In genomic region chr21:17441370-17441769, GRCh38 we compare ENCODE assay signal across 13 cellular contexts.
DNase-seq lines count a peak whose midpoint lies in the region; TF ChIP-seq lines count a peak whose summit lies in the region.
"Had no signal": no experiment of that assay in that cellular context is flagged by ENCODE, and none has a peak within 500 bp of the region (broad histone marks: within the 10 kb centered on the region; RNA-seq: fewer than 3 reads in every experiment).

No MANE protein-coding gene starts in this region.

- no peaks in the 10 kb centered on the region for H3K36me3 ChIP-seq in PC-9 (ENCODE audit: low read depth)
- no peaks in the 10 kb centered on the region for H3K36me3 ChIP-seq in smooth muscle cell (ENCODE audit: low read depth)

- DNase-seq in PC-9 (peak; percentile 23 to 90), fibroblast of pulmonary artery (ENCODE audit: low read depth) (peak; percentile 76), smooth muscle cell (lab: John Stamatoyannopoulos, UW; ENCODE audit: unreplicated experiment) (no peak), T-helper 2 cell (no peak), GM03348 (ENCODE audit: low spot score) (no peak), NOMO-1 treated with dmso at 0.1 percent for 144 hours (lab: John Stamatoyannopoulos, UW; ENCODE audit: unreplicated experiment) (no peak), CD1c-positive myeloid dendritic cell (ENCODE audit: extremely low spot score) (no peak)
- DNase-seq: activated CD4-positive, CD25-positive, alpha-beta regulatory T cell; activated naive CD4-positive, alpha-beta T cell treated with anti-CD3 and anti-CD28 coated beads, Interleukin-2, amount 10 ng/mL, durations not matched to agents 7 days and 5 days; endodermal cell; NCI-H1417 treated with DMSO at 0.1 percent for 48 hours; psoas muscle had no signal

- whole genome bisulfite sequencing in smooth muscle cell (ENCODE audit: low lambda C conversion rate): 78% methylated on average over 1 of the region's 1 CpG

- TF ChIP-seq EP300 in Ishikawa (IDR thresholded peaks at IDR 0.05; ENCODE audit: borderline replicate concordance): 0 out of 2 replicates have a peak, but pooled peaks have one; percentile 26

- peak overlapping the region; percentile 84 for H3K27ac ChIP-seq in PC-9
- peak overlapping the region; percentile 3 for H3K27ac ChIP-seq in smooth muscle cell (ENCODE audit: low read depth)
- H3K27ac ChIP-seq: psoas muscle had no signal

- peak overlapping the region; percentile 21; the same call in 1 of the 2 replicates for H3K4me3 ChIP-seq in PC-9
- no peak overlapping the region for H3K4me3 ChIP-seq in fibroblast of pulmonary artery (replicated peaks; ENCODE audit: low read depth, low read length)
- H3K4me3 ChIP-seq in smooth muscle cell: no peak overlapping the region
- H3K4me3 ChIP-seq: psoas muscle had no signal

- no peak for TF ChIP-seq CTCF in PC-9 (conservative IDR thresholded peaks at IDR 0.05)
- TF ChIP-seq CTCF in fibroblast of pulmonary artery (IDR thresholded peaks at IDR 0.05; ENCODE audit: low read length, missing control alignments): no peak
- no peak for TF ChIP-seq CTCF in smooth muscle cell (IDR thresholded peaks at IDR 0.05; ENCODE audit: borderline replicate concordance, insufficient read depth, poor library complexity, severe bottlenecking)

- BruUV-seq in PC-9 (replicated peaks; lab: Mats Ljungman, UMichigan): no TSS peak

- no peak overlapping the region for H3K9ac ChIP-seq in smooth muscle cell (ENCODE audit: low read depth)

- peaks cover 33% of the 10 kb centered on the region for H3K4me1 ChIP-seq in PC-9 (replicated peaks; ENCODE audit: insufficient read depth)
- peaks cover 53% of the 10 kb centered on the region for H3K4me1 ChIP-seq in smooth muscle cell (ENCODE audit: low read depth)
- H3K4me1 ChIP-seq: psoas muscle had no signal

- no peak for TF ChIP-seq RAD21 in Ishikawa (IDR thresholded peaks at IDR 0.05; ENCODE audit: low read depth)

- H3F3A ChIP-seq in PC-9 (ENCODE audit: insufficient read depth, low read depth) (peaks cover 25% of the 10 kb centered on the region), smooth muscle cell (ENCODE audit: low read depth) (peaks cover 4% of the 10 kb centered on the region)

- H3K4me2 ChIP-seq in PC-9: peak overlapping the region; percentile 56
- no peak overlapping the region for H3K4me2 ChIP-seq in smooth muscle cell

- CTCF ChIA-PET in PC-9 (lab: Charles Lee): no interaction called here

- H3K27me3 ChIP-seq in PC-9 (ENCODE audit: insufficient read depth, low read depth): no peaks in the 10 kb centered on the region
- no peaks in the 10 kb centered on the region for H3K27me3 ChIP-seq in smooth muscle cell (ENCODE audit: low read depth)

- no peaks in the 10 kb centered on the region for H4K20me1 ChIP-seq in PC-9 (ENCODE audit: insufficient read depth)
- no peaks in the 10 kb centered on the region for H4K20me1 ChIP-seq in smooth muscle cell (ENCODE audit: low read depth)

- no peak overlapping the region for H2AFZ ChIP-seq in PC-9
- no peak overlapping the region for H2AFZ ChIP-seq in smooth muscle cell (ENCODE audit: low read depth)

- no peaks in the 10 kb centered on the region for H3K9me2 ChIP-seq in PC-9 (ENCODE audit: insufficient read depth)

- POLR2A ChIA-PET in PC-9 (lab: Charles Lee; ENCODE audit: unreplicated experiment): no interaction called here

- intact Hi-C loops in PC-9 (cut with micrococcal nuclease; ENCODE audit: unreplicated experiment): no loop called here

- H3K79me2 ChIP-seq in PC-9 (ENCODE audit: low read depth) (no peaks in the 10 kb centered on the region), smooth muscle cell (ENCODE audit: low read depth) (no peaks in the 10 kb centered on the region)

- H3K9me3 ChIP-seq in PC-9 (ENCODE audit: insufficient read depth, low read depth) (no peaks in the 10 kb centered on the region), smooth muscle cell (replicated peaks; ENCODE audit: low read depth) (no peaks in the 10 kb centered on the region)
- H3K9me3 ChIP-seq: psoas muscle had no signal

TF ChIP-seq in Ishikawa, 13 proteins besides CTCF, POLR2A, EP300 and RAD21:
- TF ChIP-seq CEBPB (IDR thresholded peaks at IDR 0.05): peak; percentile 93
- TF ChIP-seq EGR1 (IDR thresholded peaks at IDR 0.05): no peak
- peak; percentile 59 for TF ChIP-seq NFIC (IDR thresholded peaks at IDR 0.05)
- no peak for TF ChIP-seq TCF12 (IDR thresholded peaks at IDR 0.05; ENCODE audit: low read depth)
- TF ChIP-seq, protein P1, sequence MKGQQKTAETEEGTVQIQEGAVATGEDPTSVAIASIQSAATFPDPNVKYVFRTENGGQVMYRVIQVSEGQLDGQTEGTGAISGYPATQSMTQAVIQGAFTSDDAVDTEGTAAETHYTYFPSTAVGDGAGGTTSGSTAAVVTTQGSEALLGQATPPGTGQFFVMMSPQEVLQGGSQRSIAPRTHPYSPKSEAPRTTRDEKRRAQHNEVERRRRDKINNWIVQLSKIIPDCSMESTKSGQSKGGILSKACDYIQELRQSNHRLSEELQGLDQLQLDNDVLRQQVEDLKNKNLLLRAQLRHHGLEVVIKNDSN (IDR thresholded peaks at IDR 0.05): no peak
- no peak for TF ChIP-seq CREB1 (IDR thresholded peaks at IDR 0.05; ENCODE audit: low read depth)

Comparison
In these comparisons a context has a peak if more than half of its experiments do, and no peak if none do; other contexts are left out.
1. DNase-seq: peak in PC-9 (2 of 2) and fibroblast of pulmonary artery (single experiment); none in smooth muscle cell (single experiment), T-helper 2 cell (0 of 5), GM03348 (single experiment), NOMO-1 treated with dmso at 0.1 percent for 144 hours (single experiment) and CD1c-positive myeloid dendritic cell (single experiment).